In the genomic region with DNA sequence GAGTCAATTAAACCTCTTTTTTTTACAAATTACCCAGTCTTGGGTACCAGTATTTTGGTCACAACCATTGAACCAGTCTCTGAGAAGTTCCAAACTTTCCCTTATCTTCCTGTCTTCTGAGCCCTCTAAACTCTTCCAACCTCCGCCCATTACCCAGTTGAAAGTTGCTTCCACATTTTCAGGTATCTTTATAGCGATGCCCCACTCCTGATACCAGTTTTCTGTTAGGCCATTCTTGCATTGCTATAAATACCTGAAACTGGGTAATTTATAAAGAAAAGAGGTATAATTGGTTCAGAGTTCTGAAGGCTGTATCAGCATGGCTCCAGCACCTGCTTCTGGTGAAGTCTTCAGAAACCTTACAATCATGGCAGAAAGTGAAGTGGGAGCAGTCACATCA, we compare ENCODE assay signal across 2 cellular contexts.
TF ChIP-seq lines count a peak whose summit lies in the region.

No MANE protein-coding gene starts in this region.

TF ChIP-seq in HEK293, 187 proteins besides CTCF, POLR2A, EP300 and RAD21:
- TF ChIP-seq ZNF792 (tag by site-specific recombination; IDR thresholded peaks at IDR 0.05) = no peak
- no peak for TF ChIP-seq ZNF660 (tag by site-specific recombination; IDR thresholded peaks at IDR 0.05)
- peak; percentile 74; the same call in 1 of the 2 replicates for TF ChIP-seq ZNF707 (tag by site-specific recombination; IDR thresholded peaks at IDR 0.05)
- TF ChIP-seq ZNF23 (tag by site-specific recombination; IDR thresholded peaks at IDR 0.05; ENCODE audit: borderline replicate concordance) = no peak
- TF ChIP-seq ZNF133 (tag by site-specific recombination; IDR thresholded peaks at IDR 0.05) = peak; percentile 54; the same call in 1 of the 2 replicates

TF ChIP-seq in K562, 482 proteins besides CTCF, POLR2A, EP300 and RAD21:
- TF ChIP-seq ERF (CRISPR knock-in tag; IDR thresholded peaks at IDR 0.05) = no peak
- no peak for TF ChIP-seq KAT7 (CRISPR knock-in tag; IDR thresholded peaks at IDR 0.05; ENCODE audit: borderline replicate concordance)
- TF ChIP-seq ZNF707 (CRISPR knock-in tag; conservative IDR thresholded peaks at IDR 0.05) = peak; percentile 76
- no peak for TF ChIP-seq ZNF146 (CRISPR knock-in tag; IDR thresholded peaks at IDR 0.05; ENCODE audit: unreplicated experiment)
